10 cellular contexts compared by ENCODE assay signal in the genomic region with DNA sequence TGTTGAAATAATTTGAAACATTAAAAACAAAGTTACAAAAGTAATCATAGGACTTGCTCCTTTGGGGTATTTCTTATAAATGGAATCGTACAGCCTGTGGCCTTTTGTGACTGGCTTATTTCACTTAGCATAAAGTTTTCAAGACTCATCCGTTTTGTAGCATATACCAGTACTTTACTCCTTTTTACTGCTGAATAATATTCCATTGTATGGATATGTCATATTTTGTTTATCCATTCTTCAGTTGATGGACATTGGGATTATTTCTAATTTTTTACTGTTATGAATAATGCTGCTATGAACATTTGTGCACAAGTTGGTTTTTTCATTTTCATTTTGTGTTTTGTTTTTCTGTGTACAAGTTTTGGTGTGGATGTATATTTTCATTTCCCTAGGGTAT. TPM values are rescaled to one million over a fixed set of nuclear protein-coding genes. Genes with fewer than 3 reads are reported as not detected.
"Had no signal": no experiment of that assay in that cellular context is flagged by ENCODE, and none has a peak within 500 bp of the region (broad histone marks: within the 10 kb centered on the region; RNA-seq: fewer than 3 reads in every experiment).

No MANE protein-coding gene starts in this region.

- FAIRE-seq: HepG2 had no signal

- H3K4me2 ChIP-seq: KMS-11 had no signal

- H3K4me3 ChIP-seq: GM23248, HAP-1 had no signal

- H3K9me3 ChIP-seq: HAP-1 had no signal

- H3K4me1 ChIP-seq: HAP-1 had no signal

- H3K4me3 Mint-ChIP-seq: IgD-negative memory B cell had no signal

- ATAC-seq: HCT116, HepG2 had no signal

- H3K36me3 ChIP-seq: HAP-1 had no signal

- H3K27ac Mint-ChIP-seq: IgD-negative memory B cell had no signal

- DNase-seq: GM23248, GOT3, H7, KBM-7 had no signal

- H3K36me3 Mint-ChIP-seq: IgD-negative memory B cell had no signal

- H3K27ac ChIP-seq: GM23248, HL-60, KMS-11 had no signal

- H3K9me3 Mint-ChIP-seq: IgD-negative memory B cell had no signal

RNA-seq across cellular contexts. Expression of gene RHBDL3, which starts 30.0 kb away (rescaled TPM):
- polyA plus RNA-seq: HepG2, IgD-negative memory B cell had no signal
